ENCODE assay signal across 1 cellular context in genomic region chr20:54207743-54208491, GRCh38.
A peak's percentile ranks its signal among the peaks of the same experiment; 100 is the strongest.
TF ChIP-seq lines count a peak whose summit lies in the region.

A gene with protein sequence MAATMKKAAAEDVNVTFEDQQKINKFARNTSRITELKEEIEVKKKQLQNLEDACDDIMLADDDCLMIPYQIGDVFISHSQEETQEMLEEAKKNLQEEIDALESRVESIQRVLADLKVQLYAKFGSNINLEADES (plus strand): TSS chr20:54208087. CDS start chr20:54208101, 14 bp downstream.

TF ChIP-seq in HepG2, 621 proteins besides CTCF, POLR2A, EP300 and RAD21 (continued from another document and continues in another):
- TF ChIP-seq, protein P1, sequence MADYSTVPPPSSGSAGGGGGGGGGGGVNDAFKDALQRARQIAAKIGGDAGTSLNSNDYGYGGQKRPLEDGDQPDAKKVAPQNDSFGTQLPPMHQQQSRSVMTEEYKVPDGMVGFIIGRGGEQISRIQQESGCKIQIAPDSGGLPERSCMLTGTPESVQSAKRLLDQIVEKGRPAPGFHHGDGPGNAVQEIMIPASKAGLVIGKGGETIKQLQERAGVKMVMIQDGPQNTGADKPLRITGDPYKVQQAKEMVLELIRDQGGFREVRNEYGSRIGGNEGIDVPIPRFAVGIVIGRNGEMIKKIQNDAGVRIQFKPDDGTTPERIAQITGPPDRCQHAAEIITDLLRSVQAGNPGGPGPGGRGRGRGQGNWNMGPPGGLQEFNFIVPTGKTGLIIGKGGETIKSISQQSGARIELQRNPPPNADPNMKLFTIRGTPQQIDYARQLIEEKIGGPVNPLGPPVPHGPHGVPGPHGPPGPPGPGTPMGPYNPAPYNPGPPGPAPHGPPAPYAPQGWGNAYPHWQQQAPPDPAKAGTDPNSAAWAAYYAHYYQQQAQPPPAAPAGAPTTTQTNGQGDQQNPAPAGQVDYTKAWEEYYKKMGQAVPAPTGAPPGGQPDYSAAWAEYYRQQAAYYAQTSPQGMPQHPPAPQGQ (CRISPR knock-in tag; IDR thresholded peaks at IDR 0.05; ENCODE audit: borderline replicate concordance), result peak; percentile 44; the same call in 1 of the 2 replicates
- TF ChIP-seq, protein P2, sequence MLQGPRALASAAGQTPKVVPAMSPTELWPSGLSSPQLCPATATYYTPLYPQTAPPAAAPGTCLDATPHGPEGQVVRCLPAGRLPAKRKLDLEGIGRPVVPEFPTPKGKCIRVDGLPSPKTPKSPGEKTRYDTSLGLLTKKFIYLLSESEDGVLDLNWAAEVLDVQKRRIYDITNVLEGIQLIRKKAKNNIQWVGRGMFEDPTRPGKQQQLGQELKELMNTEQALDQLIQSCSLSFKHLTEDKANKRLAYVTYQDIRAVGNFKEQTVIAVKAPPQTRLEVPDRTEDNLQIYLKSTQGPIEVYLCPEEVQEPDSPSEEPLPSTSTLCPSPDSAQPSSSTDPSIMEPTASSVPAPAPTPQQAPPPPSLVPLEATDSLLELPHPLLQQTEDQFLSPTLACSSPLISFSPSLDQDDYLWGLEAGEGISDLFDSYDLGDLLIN (CRISPR knock-in tag; IDR thresholded peaks at IDR 0.05; ENCODE audit: borderline replicate concordance), result peak; percentile 31; the same call in 1 of the 2 replicates
- TF ChIP-seq RBM39 (IDR thresholded peaks at IDR 0.05; ENCODE audit: low read depth, low read length, poor library complexity, severe bottlenecking) (peak; percentile 99), ZNF3 (CRISPR knock-in tag; IDR thresholded peaks at IDR 0.05) (no peak; the same call in 1 of the 2 replicates), ZNF678 (CRISPR knock-in tag; IDR thresholded peaks at IDR 0.05) (no peak), ZFP37 (CRISPR knock-in tag; IDR thresholded peaks at IDR 0.05; ENCODE audit: borderline replicate concordance) (no peak; the same call in none of the 2 replicates), NR2F2 (IDR thresholded peaks at IDR 0.05; ENCODE audit: borderline replicate concordance, low read depth) (no peak; the same call in 1 of the 2 replicates), ZBTB1 (CRISPR knock-in tag; IDR thresholded peaks at IDR 0.05; ENCODE audit: borderline replicate concordance) (no peak), ZNF350 (CRISPR knock-in tag; IDR thresholded peaks at IDR 0.05; ENCODE audit: borderline replicate concordance, low read depth) (peak; percentile 92; the same call in 1 of the 2 replicates), ZFYVE20 (CRISPR knock-in tag; IDR thresholded peaks at IDR 0.05; ENCODE audit: borderline replicate concordance, low read depth) (no peak), ZNF326 (CRISPR knock-in tag; IDR thresholded peaks at IDR 0.05; ENCODE audit: borderline replicate concordance) (no peak), FOXA3 (CRISPR knock-in tag; IDR thresholded peaks at IDR 0.05) (peak; percentile 72), RORA (CRISPR knock-in tag; IDR thresholded peaks at IDR 0.05) (no peak), ZNF253 (CRISPR knock-in tag; IDR thresholded peaks at IDR 0.05; ENCODE audit: borderline replicate concordance) (peak; percentile 82; the same call in 1 of the 2 replicates), ZNF382 (CRISPR knock-in tag; IDR thresholded peaks at IDR 0.05; ENCODE audit: borderline replicate concordance) (no peak), ZNF558 (CRISPR knock-in tag; IDR thresholded peaks at IDR 0.05; ENCODE audit: borderline replicate concordance) (peak; percentile 87), JUND (CRISPR knock-in tag; IDR thresholded peaks at IDR 0.05) (0 out of 2 replicates have a peak, but pooled peaks have one; percentile 9), ZNF687 (CRISPR knock-in tag; IDR thresholded peaks at IDR 0.05) (peak; percentile 90), SMAD3 (CRISPR knock-in tag; IDR thresholded peaks at IDR 0.05) (peak; percentile 85), PITX1 (CRISPR knock-in tag; IDR thresholded peaks at IDR 0.05) (peak; percentile 88), ZBTB25 (CRISPR knock-in tag; IDR thresholded peaks at IDR 0.05) (peak; percentile 88), FOXJ3 (CRISPR knock-in tag; IDR thresholded peaks at IDR 0.05; ENCODE audit: borderline replicate concordance) (peak; percentile 81; the same call in 1 of the 2 replicates), REPIN1 (CRISPR knock-in tag; IDR thresholded peaks at IDR 0.05; ENCODE audit: borderline replicate concordance, low read depth) (no peak), ZNF276 (CRISPR knock-in tag; IDR thresholded peaks at IDR 0.05; ENCODE audit: low read depth) (no peak), ZFP90 (CRISPR knock-in tag; IDR thresholded peaks at IDR 0.05; ENCODE audit: borderline replicate concordance) (peak; percentile 97), ZBTB33 (CRISPR knock-in tag; IDR thresholded peaks at IDR 0.05) (peak; percentile 83), YEATS4 (CRISPR knock-in tag; IDR thresholded peaks at IDR 0.05; ENCODE audit: borderline replicate concordance) (peak; percentile 95), ZNF446 (CRISPR knock-in tag; IDR thresholded peaks at IDR 0.05) (peak; percentile 97), ZNF792 (CRISPR knock-in tag; IDR thresholded peaks at IDR 0.05) (peak; percentile 87; the same call in 1 of the 2 replicates), ZNF891 (CRISPR knock-in tag; IDR thresholded peaks at IDR 0.05) (peak; percentile 86), PRMT3 (CRISPR knock-in tag; IDR thresholded peaks at IDR 0.05; ENCODE audit: borderline replicate concordance, low read depth) (0 out of 2 replicates have a peak, but pooled peaks have one; percentile 66), SSRP1 (CRISPR knock-in tag; IDR thresholded peaks at IDR 0.05) (0 out of 2 replicates have a peak, but pooled peaks have one; percentile 38), MXD1 (CRISPR knock-in tag; IDR thresholded peaks at IDR 0.05) (peak; percentile 60), ZNF225 (CRISPR knock-in tag; IDR thresholded peaks at IDR 0.05) (peak; percentile 81; the same call in 1 of the 2 replicates), RARA (CRISPR knock-in tag; IDR thresholded peaks at IDR 0.05) (peak; percentile 65)
- TF ChIP-seq, protein P3, sequence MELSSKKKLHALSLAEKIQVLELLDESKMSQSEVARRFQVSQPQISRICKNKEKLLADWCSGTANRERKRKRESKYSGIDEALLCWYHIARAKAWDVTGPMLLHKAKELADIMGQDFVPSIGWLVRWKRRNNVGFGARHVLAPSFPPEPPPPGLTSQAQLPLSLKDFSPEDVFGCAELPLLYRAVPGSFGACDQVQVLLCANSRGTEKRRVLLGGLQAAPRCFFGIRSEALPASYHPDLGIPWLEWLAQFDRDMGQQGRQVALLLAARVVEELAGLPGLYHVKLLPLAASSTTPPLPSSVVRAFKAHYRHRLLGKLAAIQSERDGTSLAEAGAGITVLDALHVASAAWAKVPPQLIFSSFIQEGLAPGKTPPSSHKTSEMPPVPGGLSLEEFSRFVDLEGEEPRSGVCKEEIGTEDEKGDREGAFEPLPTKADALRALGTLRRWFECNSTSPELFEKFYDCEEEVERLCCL (CRISPR knock-in tag; IDR thresholded peaks at IDR 0.05; ENCODE audit: borderline replicate concordance), result no peak
- TF ChIP-seq, protein P4, sequence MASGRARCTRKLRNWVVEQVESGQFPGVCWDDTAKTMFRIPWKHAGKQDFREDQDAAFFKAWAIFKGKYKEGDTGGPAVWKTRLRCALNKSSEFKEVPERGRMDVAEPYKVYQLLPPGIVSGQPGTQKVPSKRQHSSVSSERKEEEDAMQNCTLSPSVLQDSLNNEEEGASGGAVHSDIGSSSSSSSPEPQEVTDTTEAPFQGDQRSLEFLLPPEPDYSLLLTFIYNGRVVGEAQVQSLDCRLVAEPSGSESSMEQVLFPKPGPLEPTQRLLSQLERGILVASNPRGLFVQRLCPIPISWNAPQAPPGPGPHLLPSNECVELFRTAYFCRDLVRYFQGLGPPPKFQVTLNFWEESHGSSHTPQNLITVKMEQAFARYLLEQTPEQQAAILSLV (CRISPR knock-in tag; IDR thresholded peaks at IDR 0.05; ENCODE audit: borderline replicate concordance), result peak; percentile 99; the same call in 1 of the 2 replicates
- TF ChIP-seq, protein P5, sequence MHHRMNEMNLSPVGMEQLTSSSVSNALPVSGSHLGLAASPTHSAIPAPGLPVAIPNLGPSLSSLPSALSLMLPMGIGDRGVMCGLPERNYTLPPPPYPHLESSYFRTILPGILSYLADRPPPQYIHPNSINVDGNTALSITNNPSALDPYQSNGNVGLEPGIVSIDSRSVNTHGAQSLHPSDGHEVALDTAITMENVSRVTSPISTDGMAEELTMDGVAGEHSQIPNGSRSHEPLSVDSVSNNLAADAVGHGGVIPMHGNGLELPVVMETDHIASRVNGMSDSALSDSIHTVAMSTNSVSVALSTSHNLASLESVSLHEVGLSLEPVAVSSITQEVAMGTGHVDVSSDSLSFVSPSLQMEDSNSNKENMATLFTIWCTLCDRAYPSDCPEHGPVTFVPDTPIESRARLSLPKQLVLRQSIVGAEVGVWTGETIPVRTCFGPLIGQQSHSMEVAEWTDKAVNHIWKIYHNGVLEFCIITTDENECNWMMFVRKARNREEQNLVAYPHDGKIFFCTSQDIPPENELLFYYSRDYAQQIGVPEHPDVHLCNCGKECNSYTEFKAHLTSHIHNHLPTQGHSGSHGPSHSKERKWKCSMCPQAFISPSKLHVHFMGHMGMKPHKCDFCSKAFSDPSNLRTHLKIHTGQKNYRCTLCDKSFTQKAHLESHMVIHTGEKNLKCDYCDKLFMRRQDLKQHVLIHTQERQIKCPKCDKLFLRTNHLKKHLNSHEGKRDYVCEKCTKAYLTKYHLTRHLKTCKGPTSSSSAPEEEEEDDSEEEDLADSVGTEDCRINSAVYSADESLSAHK (CRISPR knock-in tag; IDR thresholded peaks at IDR 0.05; ENCODE audit: borderline replicate concordance), result no peak
- TF ChIP-seq, protein P6, sequence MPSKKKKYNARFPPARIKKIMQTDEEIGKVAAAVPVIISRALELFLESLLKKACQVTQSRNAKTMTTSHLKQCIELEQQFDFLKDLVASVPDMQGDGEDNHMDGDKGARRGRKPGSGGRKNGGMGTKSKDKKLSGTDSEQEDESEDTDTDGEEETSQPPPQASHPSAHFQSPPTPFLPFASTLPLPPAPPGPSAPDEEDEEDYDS (CRISPR knock-in tag; IDR thresholded peaks at IDR 0.05), result peak; percentile 79
- TF ChIP-seq, protein P7, sequence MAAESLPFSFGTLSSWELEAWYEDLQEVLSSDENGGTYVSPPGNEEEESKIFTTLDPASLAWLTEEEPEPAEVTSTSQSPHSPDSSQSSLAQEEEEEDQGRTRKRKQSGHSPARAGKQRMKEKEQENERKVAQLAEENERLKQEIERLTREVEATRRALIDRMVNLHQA (CRISPR knock-in tag; IDR thresholded peaks at IDR 0.05), result 0 out of 2 replicates have a peak, but pooled peaks have one; percentile 50
